26 cellular contexts compared by ENCODE assay signal in the genomic region with DNA sequence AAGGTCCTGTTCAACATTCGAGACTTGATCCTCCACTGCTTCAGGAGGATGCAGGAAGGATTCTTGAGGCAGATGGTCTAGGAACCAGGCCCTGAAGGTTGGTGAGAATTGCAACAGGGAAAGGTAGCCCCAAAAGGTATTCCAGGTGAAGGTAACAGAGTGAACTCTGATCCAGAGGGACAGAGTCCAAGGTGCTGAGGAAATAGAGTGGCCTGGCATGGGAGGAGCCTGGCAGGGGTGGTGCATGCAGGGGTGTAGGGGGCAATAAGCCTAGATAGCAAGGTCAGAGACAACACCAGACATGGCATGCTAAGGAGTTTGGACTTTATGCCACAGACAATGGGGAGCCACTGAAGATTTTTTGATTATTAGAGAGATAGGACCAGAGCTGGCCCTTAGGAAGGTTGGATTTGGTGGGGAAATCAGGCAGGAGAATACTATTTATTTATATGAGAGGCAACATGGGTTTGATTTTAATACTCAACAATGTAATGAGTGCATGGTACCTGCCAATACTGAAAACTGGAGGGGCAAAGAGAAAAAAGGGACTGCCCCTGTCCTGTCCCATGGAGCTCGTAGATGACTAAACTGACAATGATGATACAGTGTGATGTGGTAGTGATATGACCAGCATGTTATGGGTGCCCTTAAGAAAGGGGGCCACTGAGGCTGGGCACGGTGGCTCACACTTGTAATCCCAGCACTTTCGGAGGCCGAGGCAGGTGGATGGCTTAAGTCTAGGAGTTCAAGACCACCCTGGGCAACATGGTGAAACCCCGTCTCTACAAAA. TPM values are rescaled to one million over a fixed set of nuclear protein-coding genes. Genes with fewer than 3 reads are reported as not detected.
DNase-seq lines count a peak whose midpoint lies in the region; ATAC-seq and TF ChIP-seq lines count a peak whose summit lies in the region.
"Had no signal": no experiment of that assay in that cellular context is flagged by ENCODE, and none has a peak within 500 bp of the region (broad histone marks: within the 10 kb centered on the region; RNA-seq: fewer than 3 reads in every experiment).

No MANE protein-coding gene starts in this region.

- peak overlapping the region; percentile 6 to 79 for H2BK12ac ChIP-seq in mesenchymal stem cell (ENCODE audit: low read length in 2 of 2)

- H3K36me3 Mint-ChIP-seq in natural killer cell treated with Interleukin-12 subunit alpha and Interleukin-12 subunit beta and Interleukin-15 and Interleukin-18, amount 100 ng/mL, for 72 hours: no peaks in the 10 kb centered on the region
- no peaks in the 10 kb centered on the region for H3K36me3 Mint-ChIP-seq in natural killer cell
- no peaks in the 10 kb centered on the region for H3K36me3 Mint-ChIP-seq in WTC11
- no peaks in the 10 kb centered on the region for H3K36me3 Mint-ChIP-seq in Caco-2 (ENCODE audit: insufficient read depth, unreplicated experiment)
- H3K36me3 Mint-ChIP-seq: activated naive CD8-positive, alpha-beta T cell; naive thymus-derived CD4-positive, alpha-beta T cell had no signal

- no peaks in the 10 kb centered on the region for H3K9me3 Mint-ChIP-seq in natural killer cell treated with Interleukin-12 subunit alpha and Interleukin-12 subunit beta and Interleukin-15 and Interleukin-18, amount 100 ng/mL, for 72 hours
- H3K9me3 Mint-ChIP-seq in natural killer cell: no peaks in the 10 kb centered on the region
- H3K9me3 Mint-ChIP-seq in WTC11: no peaks in the 10 kb centered on the region
- H3K9me3 Mint-ChIP-seq in Caco-2 (ENCODE audit: unreplicated experiment): no peaks in the 10 kb centered on the region
- H3K9me3 Mint-ChIP-seq: activated T-cell treated with anti-CD3 and anti-CD28 coated beads, Interleukin-2, amount 50 U/mL, for 24 hours; T-helper 2 cell treated with Interferon-gamma antibody and Interleukin-4, amounts not matched to agents 5 μg/mL and 100 μg/mL, for 36 hours had no signal

- intact Hi-C loops in natural killer cell (cut with micrococcal nuclease): no loop called here
- intact Hi-C loops in stomach (cut with DNase I; ENCODE audit: low total_unique reads): no loop called here
- intact Hi-C loops in Caco-2 (cut with micrococcal nuclease; ENCODE audit: unreplicated experiment): no loop called here

- H3K27me3 Mint-ChIP-seq in natural killer cell treated with Interleukin-12 subunit alpha and Interleukin-12 subunit beta and Interleukin-15 and Interleukin-18, amount 100 ng/mL, for 72 hours: peaks cover 0 to 11% of the 10 kb centered on the region in 2 donors
- no peaks in the 10 kb centered on the region for H3K27me3 Mint-ChIP-seq in natural killer cell (ENCODE audit: low read depth in 2 of 2)
- no peaks in the 10 kb centered on the region; the same call in 1 of the 2 replicates for H3K27me3 Mint-ChIP-seq in WTC11 (ENCODE audit: low read depth)
- H3K27me3 Mint-ChIP-seq in Caco-2 (ENCODE audit: insufficient read depth, unreplicated experiment): no peaks in the 10 kb centered on the region
- H3K27me3 Mint-ChIP-seq: activated naive CD8-positive, alpha-beta T cell; activated T-cell treated with anti-CD3 and anti-CD28 coated beads, Interleukin-2, amount 50 U/mL, for 24 hours had no signal

- no peak for TF ChIP-seq POLR2A in stomach (IDR thresholded peaks at IDR 0.05)

- peaks cover 0 to 7% of the 10 kb centered on the region in 2 experiments for H3K27me3 ChIP-seq in mesenchymal stem cell (ENCODE audit: control insufficient read depth in 1 of 2, insufficient read depth in 1 of 2, low read length in 2 of 2)
- no peaks in the 10 kb centered on the region for H3K27me3 ChIP-seq in stomach
- H3K27me3 ChIP-seq in Caco-2 (replicated peaks; ENCODE audit: control insufficient read depth, insufficient read depth, low read length): no peaks in the 10 kb centered on the region
- H3K27me3 ChIP-seq: heart left ventricle, right atrium auricular region, tibial nerve had no signal

- H3K14ac ChIP-seq in mesenchymal stem cell (ENCODE audit: low read length in 2 of 2): no peak overlapping the region

- TF ChIP-seq CTCF in natural killer cell (IDR thresholded peaks at IDR 0.05) (no peak), WTC11 (IDR thresholded peaks at IDR 0.05) (no peak), stomach (IDR thresholded peaks at IDR 0.05) (no peak), Caco-2 (IDR thresholded peaks at IDR 0.05; ENCODE audit: insufficient read depth in 1 of 2, low read depth in 1 of 2, low read length in 1 of 2, severe bottlenecking in 1 of 2, unreplicated experiment in 1 of 2) (no peak)

- no peak for TF ChIP-seq EP300 in stomach (IDR thresholded peaks at IDR 0.05)

- no peaks in the 10 kb centered on the region for H3K9me3 ChIP-seq in mesenchymal stem cell (ENCODE audit: control insufficient read depth, low read length)
- no peaks in the 10 kb centered on the region for H3K9me3 ChIP-seq in stomach
- H3K9me3 ChIP-seq in Caco-2: no peaks in the 10 kb centered on the region
- H3K9me3 ChIP-seq: heart left ventricle, right atrium auricular region, tibial nerve had no signal

- H2BK15ac ChIP-seq in mesenchymal stem cell (ENCODE audit: low read depth, poor library complexity, severe bottlenecking): no peak overlapping the region

- H2AK5ac ChIP-seq in mesenchymal stem cell (ENCODE audit: low read length, severe bottlenecking): no peak overlapping the region

- no peak overlapping the region for H3K4me2 ChIP-seq in mesenchymal stem cell (ENCODE audit: low read length, poor library complexity, severe bottlenecking)

- DNase-seq in natural killer cell treated with Interleukin-12 subunit alpha and Interleukin-12 subunit beta and Interleukin-15 and Interleukin-18, amount 100 ng/mL, for 72 hours (ENCODE audit: low spot score): no peak
- DNase-seq in natural killer cell: no peak
- DNase-seq in WTC11 (ENCODE audit: low spot score): no peak
- no peak for DNase-seq in mesenchymal stem cell
- DNase-seq in stomach: peak; percentile 45
- no peak for DNase-seq in effector CD8-positive, alpha-beta T cell (lab: John Stamatoyannopoulos, UW)
- DNase-seq in DMS 273 treated with DMSO at 0.1 percent for 48 hours (lab: John Stamatoyannopoulos, UW): no peak
- no peak for DNase-seq in Caco-2
- DNase-seq: activated CD8-positive, alpha-beta memory T cell treated with anti-CD3 and anti-CD28 coated beads for 24 hours; activated T-cell treated with anti-CD3 and anti-CD28 coated beads, Interleukin-2, amount 50 U/mL, for 24 hours; central memory CD4-positive, alpha-beta T cell; EL; heart left ventricle; naive thymus-derived CD4-positive, alpha-beta T cell; NCI-H1092 treated with DMSO at 0.1 percent for 48 hours; NCI-H2029; NCI-H226; NCI-H748 treated with DMSO at 0.1 percent for 48 hours; stimulated activated CD4-positive, alpha-beta T cell treated with anti-CD3 and anti-CD28 coated beads, Interleukin-12 subunit alpha, Interleukin-12 subunit beta, amount 100 ng/mL, for 4 hours; WERI-Rb-1 had no signal

- H3K27ac ChIP-seq in mesenchymal stem cell (ENCODE audit: low read length, poor library complexity, severe bottlenecking): no peak overlapping the region
- peak overlapping the region in 4 of 5 donors; percentile 2 to 80 (median 41) for H3K27ac ChIP-seq in stomach
- H3K27ac ChIP-seq: C4-2B, right atrium auricular region, tibial nerve, WERI-Rb-1 had no signal

- CTCF ChIA-PET in WTC11 (lab: Charles Lee) (no interaction called here), Caco-2 (lab: Charles Lee) (no interaction called here)

- H3K36me3 ChIP-seq in mesenchymal stem cell (ENCODE audit: control insufficient read depth in 1 of 2, insufficient read depth in 2 of 2, low read depth in 1 of 2, low read length in 2 of 2): no peaks in the 10 kb centered on the region
- H3K36me3 ChIP-seq in stomach: no peaks in the 10 kb centered on the region
- no peaks in the 10 kb centered on the region for H3K36me3 ChIP-seq in Caco-2 (ENCODE audit: control insufficient read depth, insufficient read depth, low read length)
- H3K36me3 ChIP-seq: heart left ventricle, right atrium auricular region, tibial nerve, WERI-Rb-1 had no signal

- H3K4me1 ChIP-seq in mesenchymal stem cell (ENCODE audit: control insufficient read depth, insufficient read depth, low read depth, low read length) (peaks cover 15% of the 10 kb centered on the region), stomach (peaks cover 16 to 60% (median 37%) of the 10 kb centered on the region in 4 donors), Caco-2 (peaks cover 18% of the 10 kb centered on the region)

- ATAC-seq in natural killer cell treated with Interleukin-12 subunit alpha and Interleukin-12 subunit beta and Interleukin-15 and Interleukin-18, amount 100 ng/mL, for 72 hours: peak; percentile 70 to 79
- ATAC-seq in natural killer cell (no peak), WTC11 (no peak)
- ATAC-seq: HCT116; heart left ventricle; naive thymus-derived CD4-positive, alpha-beta T cell had no signal

- H3K23ac ChIP-seq in mesenchymal stem cell (ENCODE audit: low read length in 2 of 2): no peak overlapping the region

- 98% methylated on average over 6 of the region's 6 CpGs for WGBS in mesenchymal stem cell
- 80 to 92% (median 87%) methylated on average over 6 of the region's 6 CpGs for WGBS in stomach, 5 donors

- H2BK5ac ChIP-seq in mesenchymal stem cell (ENCODE audit: low read depth, low read length, poor library complexity, severe bottlenecking): no peak overlapping the region

- no TSS peak for BruUV-seq in Caco-2 (replicated peaks; lab: Mats Ljungman, UMichigan)

- H3K4me1 Mint-ChIP-seq in natural killer cell treated with Interleukin-12 subunit alpha and Interleukin-12 subunit beta and Interleukin-15 and Interleukin-18, amount 100 ng/mL, for 72 hours (ENCODE audit: low read depth in 2 of 2): peaks cover 58 to 66% of the 10 kb centered on the region in 2 donors
- H3K4me1 Mint-ChIP-seq in natural killer cell (peaks cover 46 to 71% of the 10 kb centered on the region in 2 donors), WTC11 (peaks cover 46% of the 10 kb centered on the region), Caco-2 (ENCODE audit: low read depth, unreplicated experiment) (peaks cover 28% of the 10 kb centered on the region)

- no peak overlapping the region for H2AFZ ChIP-seq in mesenchymal stem cell (ENCODE audit: low read depth, low read length)

- peak overlapping the region in 1 of 2 donors; percentile 74 for H3K27ac Mint-ChIP-seq in natural killer cell treated with Interleukin-12 subunit alpha and Interleukin-12 subunit beta and Interleukin-15 and Interleukin-18, amount 100 ng/mL, for 72 hours
- H3K27ac Mint-ChIP-seq in natural killer cell: no peak overlapping the region
- peak overlapping the region; percentile 61; the same call in 1 of the 2 replicates for H3K27ac Mint-ChIP-seq in WTC11
- no peak overlapping the region for H3K27ac Mint-ChIP-seq in Caco-2 (ENCODE audit: unreplicated experiment)
- H3K27ac Mint-ChIP-seq: activated naive CD8-positive, alpha-beta T cell; activated T-cell treated with anti-CD3 and anti-CD28 coated beads, Interleukin-2, amount 50 U/mL, for 24 hours; T-helper 2 cell treated with Interferon-gamma antibody and Interleukin-4, amounts not matched to agents 5 μg/mL and 100 μg/mL, for 36 hours had no signal

- no peak overlapping the region for H3K4me3 ChIP-seq in mesenchymal stem cell (ENCODE audit: insufficient read depth in 1 of 2, low read depth in 1 of 2, low read length in 2 of 2)
- H3K4me3 ChIP-seq in stomach: no peak overlapping the region
- no peak overlapping the region for H3K4me3 ChIP-seq in Caco-2 (ENCODE audit: low read depth, low read length)
- H3K4me3 ChIP-seq: heart left ventricle, right atrium auricular region, tibial nerve had no signal

- H3K9ac ChIP-seq in mesenchymal stem cell (ENCODE audit: low read length): no peak overlapping the region

- H4K8ac ChIP-seq in mesenchymal stem cell (ENCODE audit: low read length): no peak overlapping the region

- H4K91ac ChIP-seq in mesenchymal stem cell (ENCODE audit: low read length): no peak overlapping the region

- peak overlapping the region in 1 of 2 experiments; percentile 34 for H3K18ac ChIP-seq in mesenchymal stem cell (ENCODE audit: low read depth in 1 of 2, low read length in 2 of 2)

- H3K4ac ChIP-seq in mesenchymal stem cell (ENCODE audit: low read depth in 1 of 2, low read length in 2 of 2): peak overlapping the region in 1 of 2 experiments; percentile 45

- peak overlapping the region; percentile 0 for H3K4me3 Mint-ChIP-seq in natural killer cell treated with Interleukin-12 subunit alpha and Interleukin-12 subunit beta and Interleukin-15 and Interleukin-18, amount 100 ng/mL, for 72 hours
- no peak overlapping the region for H3K4me3 Mint-ChIP-seq in natural killer cell
- H3K4me3 Mint-ChIP-seq in WTC11: no peak overlapping the region
- H3K4me3 Mint-ChIP-seq in Caco-2 (ENCODE audit: unreplicated experiment): no peak overlapping the region
- H3K4me3 Mint-ChIP-seq: activated naive CD8-positive, alpha-beta T cell; activated T-cell treated with anti-CD3 and anti-CD28 coated beads, Interleukin-2, amount 50 U/mL, for 24 hours; T-helper 2 cell treated with Interferon-gamma antibody and Interleukin-4, amounts not matched to agents 5 μg/mL and 100 μg/mL, for 36 hours had no signal

- no peak overlapping the region for H2BK120ac ChIP-seq in mesenchymal stem cell (ENCODE audit: low read depth, low read length)

- no peaks in the 10 kb centered on the region for H3K79me1 ChIP-seq in mesenchymal stem cell (replicated peaks; ENCODE audit: low read length, poor library complexity, severe bottlenecking)

- POLR2A ChIA-PET in WTC11 (lab: Charles Lee) (no interaction called here), Caco-2 (lab: Charles Lee) (no interaction called here)

RNA-seq across cellular contexts. Expression of gene TMED10, which starts 50.5 kb away (rescaled TPM):
- 100 to 1,000 TPM; 200 to 265 TPM for total RNA-seq in natural killer cell treated with Interleukin-12 subunit alpha and Interleukin-12 subunit beta and Interleukin-15 and Interleukin-18, amount 100 ng/mL, for 72 hours
- total RNA-seq in natural killer cell (100 to 1,000 TPM; 216 to 244 (median 231) TPM), WTC11 (2021) (214 to 234 TPM (median 220 TPM) in 3 replicates), stomach (100 to 1,000 TPM in 4 of 5 donors, 10 to 100 TPM in 1; 26.6 to 292 (median 140) TPM), Caco-2 (2022) (236 and 255 TPM in 2 replicates)
- 426 TPM for polyA plus RNA-seq in mesenchymal stem cell (2013, experiment 1 of 2)
- 426 TPM for polyA plus RNA-seq in mesenchymal stem cell (2013, experiment 2 of 2)
- 10 to 100 TPM; 48.4 to 71.7 (median 61.9) TPM for polyA plus RNA-seq in stomach

RNA-seq across cellular contexts. Expression of gene FOS, which starts 51.7 kb away (rescaled TPM):
- 10 to 100 TPM; 25.3 to 35.2 TPM for total RNA-seq in natural killer cell treated with Interleukin-12 subunit alpha and Interleukin-12 subunit beta and Interleukin-15 and Interleukin-18, amount 100 ng/mL, for 72 hours
- total RNA-seq in natural killer cell (1,000 to 10,000 TPM; 2,527 to 3,257 (median 3,104) TPM), WTC11 (2021) (23.9 to 57.4 TPM (median 50.8 TPM) in 3 replicates), stomach (1,000 to 10,000 TPM in 1 of 5 donors, 100 to 1,000 TPM in 4; 134 to 1,274 (median 649) TPM), Caco-2 (2022) (72.7 and 73.7 TPM in 2 replicates)
- polyA plus RNA-seq in mesenchymal stem cell (2013, experiment 1 of 2): 587 TPM
- polyA plus RNA-seq in mesenchymal stem cell (2013, experiment 2 of 2): 551 TPM
- polyA plus RNA-seq in stomach: 10 to 100 TPM; 62.2 to 82.0 (median 77.1) TPM

Comparison
In these comparisons a context has a peak if more than half of its experiments do, and no peak if none do; other contexts are left out.
1. ATAC-seq: peak in natural killer cell treated with Interleukin-12 subunit alpha and Interleukin-12 subunit beta and Interleukin-15 and Interleukin-18, amount 100 ng/mL, for 72 hours (2 of 2); none in natural killer cell (0 of 3) and WTC11 (single experiment).